ENCODE assay signal across 24 cellular contexts in genomic region chr7:96310106-96310505, GRCh38. TPM values are rescaled to one million over a fixed set of nuclear protein-coding genes. Genes with fewer than 3 reads are reported as not detected.
DNase-seq lines count a peak whose midpoint lies in the region; ATAC-seq, FAIRE-seq and TF ChIP-seq lines count a peak whose summit lies in the region.
"Had no signal": no experiment of that assay in that cellular context is flagged by ENCODE, and none has a peak within 500 bp of the region (broad histone marks: within the 10 kb centered on the region; RNA-seq: fewer than 3 reads in every experiment).

No MANE protein-coding gene starts in this region.

- H3K9me3 ChIP-seq in GM12878 (replicated peaks; ENCODE audit: control insufficient read depth, insufficient read depth, low read length) (no peaks in the 10 kb centered on the region), right cardiac atrium (ENCODE audit: control insufficient read depth, low read length) (no peaks in the 10 kb centered on the region), prostate gland (no peaks in the 10 kb centered on the region)
- H3K9me3 ChIP-seq: BLaER1 treated with 17β-estradiol and CSF1 and Interleukin-3, amounts not matched to agents 10 nM and 100 nM; pancreas had no signal

- RAD21 ChIA-PET in GM12878 (lab: Charles Lee; ENCODE audit: unreplicated experiment): no interaction called here

- TF ChIP-seq POLR2A in GM12878 (IDR thresholded peaks at IDR 0.05; ENCODE audit: low read depth, low read length) (no peak), prostate gland (IDR thresholded peaks at IDR 0.05) (no peak)

- WGBS in GM12878 (ENCODE audit: insufficient coverage, insufficient replicate concordance, low lambda C conversion rate, missing lambda C conversion rate): 100% methylated on average over 3 of the region's 3 CpGs
- 32% methylated on average over 3 of the region's 3 CpGs for WGBS in right cardiac atrium
- 49% methylated on average over 3 of the region's 3 CpGs for WGBS in prostate gland

- peaks cover 4% of the 10 kb centered on the region for H3K79me2 ChIP-seq in GM12878 (ENCODE audit: control insufficient read depth, insufficient read depth, low read length)

- DNase-seq in AG20443 (ENCODE audit: low spot score) (peak; percentile 27), GM12878 (ENCODE audit: low read depth, low spot score) (no peak), fibroblast of peridontal ligament (ENCODE audit: extremely low read depth) (peak; percentile 90), right cardiac atrium (no peak), SK-N-DZ (ENCODE audit: low spot score) (no peak), SKM-1 (lab: John Stamatoyannopoulos, UW; ENCODE audit: unreplicated experiment) (no peak), prostate gland (ENCODE audit: low spot score) (no peak)
- DNase-seq: activated CD4-positive, alpha-beta T cell treated with anti-CD3 and anti-CD28 coated beads for 36 hours; activated T-cell treated with anti-CD3 and anti-CD28 coated beads for 4 hours; COR-L47; DMS79; kidney; NCI-H1417; NCI-H2081 treated with DMSO at 0.1 percent for 48 hours; NCI-H446; pancreas; RPMI8226; stimulated activated naive CD4-positive, alpha-beta T cell had no signal

- POLR2A ChIA-PET in GM12878 (lab: Charles Lee): no interaction called here

- no peak for TF ChIP-seq RAD21 in GM12878 (IDR thresholded peaks at IDR 0.05; ENCODE audit: insufficient read depth, low read depth, low read length)

- no peak for FAIRE-seq in GM12878 (lab: Jason Lieb, UNC)
- FAIRE-seq: GM18507, kidney, pancreas had no signal

- no peak overlapping the region for H3K9ac ChIP-seq in GM12878 (ENCODE audit: control insufficient read depth, insufficient read depth, low read length)
- H3K9ac ChIP-seq: BLaER1 treated with 17β-estradiol and CSF1 and Interleukin-3, amounts not matched to agents 10 nM and 100 nM; KMS-11 had no signal

- H3K27me3 ChIP-seq in GM12878 (replicated peaks in 1 of 2; ENCODE audit: control insufficient read depth in 2 of 2, insufficient read depth in 2 of 2, low read length in 1 of 2) (no peaks in the 10 kb centered on the region), right cardiac atrium (ENCODE audit: control insufficient read depth, insufficient read depth) (no peaks in the 10 kb centered on the region), prostate gland (replicated peaks; ENCODE audit: insufficient read depth) (no peaks in the 10 kb centered on the region)
- H3K27me3 ChIP-seq: BLaER1 treated with 17β-estradiol and CSF1 and Interleukin-3, amounts not matched to agents 10 nM and 100 nM; pancreas had no signal

- H3K27ac ChIP-seq in GM12878 (ENCODE audit: control insufficient read depth, insufficient read depth) (no peak overlapping the region), right cardiac atrium (ENCODE audit: low read length) (no peak overlapping the region), prostate gland (no peak overlapping the region)
- H3K27ac ChIP-seq: BLaER1 treated with 17β-estradiol and CSF1 and Interleukin-3, amounts not matched to agents 10 nM and 100 nM; epithelial cell of prostate; KMS-11; pancreas had no signal

- no peak for ATAC-seq in GM12878
- ATAC-seq in right cardiac atrium: peak; percentile 49
- ATAC-seq in GM21529 (IDR thresholded peaks at IDR 0.05; ENCODE audit: unreplicated experiment): no peak
- ATAC-seq: activated CD4-positive, alpha-beta T cell treated with anti-CD3 and anti-CD28 coated beads for 36 hours; activated naive CD4-positive, alpha-beta T cell treated with anti-CD3 and anti-CD28 coated beads, Interleukin-2, amount 50 U/mL, for 72 hours had no signal

- TSS peak; percentile 2 for BruUV-seq in GM12878 (replicated peaks; lab: Mats Ljungman, UMichigan)

- SMC1A ChIA-PET in GM12878 (lab: Charles Lee; ENCODE audit: uncharacterized antibody, unreplicated experiment): interaction anchor here (1.6 kb wide), 1 partner anchor 141 kb away, joined by 3 read pairs; no protein-coding TSS in a partner anchor

- CTCF ChIA-PET in GM12878 (lab: Yijun Ruan, JAX): no interaction called here

- in situ Hi-C loops in GM12878 (cut with MboI): no loop called here

- no peak for TF ChIP-seq EP300 in GM12878 (IDR thresholded peaks at IDR 0.05; ENCODE audit: borderline replicate concordance in 1 of 2, control insufficient read depth in 1 of 2, low read depth in 2 of 2, low read length in 2 of 2)

- H3K4me3 ChIP-seq in GM12878 (no peak overlapping the region), right cardiac atrium (ENCODE audit: low read length) (no peak overlapping the region), prostate gland (no peak overlapping the region)
- H3K4me3 ChIP-seq: BLaER1 treated with 17β-estradiol and CSF1 and Interleukin-3, amounts not matched to agents 10 nM and 100 nM; pancreas had no signal

- no peaks in the 10 kb centered on the region for H4K20me1 ChIP-seq in GM12878 (ENCODE audit: control insufficient read depth, insufficient read depth)

- no peak overlapping the region for H3K4me2 ChIP-seq in GM12878 (ENCODE audit: control insufficient read depth, insufficient read depth)
- H3K4me2 ChIP-seq: BLaER1 treated with 17β-estradiol and CSF1 and Interleukin-3, amounts not matched to agents 10 nM and 100 nM; KMS-11 had no signal

- H3K4me1 ChIP-seq in GM12878 (ENCODE audit: control insufficient read depth, insufficient read depth, low read length) (peaks cover 4% of the 10 kb centered on the region), right cardiac atrium (ENCODE audit: control insufficient read depth, insufficient read depth, low read length) (peaks cover 13% of the 10 kb centered on the region), prostate gland (replicated peaks) (peaks cover 3% of the 10 kb centered on the region)

- intact Hi-C loops in GM12878 (cut with micrococcal nuclease; ENCODE audit: unreplicated experiment): no loop called here
- intact Hi-C loops in right cardiac atrium (cut with DNase I): no loop called here
- intact Hi-C loops in prostate gland (cut with DNase I): loop anchor here (10.0 kb wide), 1 partner anchor 115 kb away; no protein-coding TSS in a partner anchor

- H3K36me3 ChIP-seq in GM12878 (ENCODE audit: control insufficient read depth in 2 of 2, insufficient read depth in 2 of 2, low read length in 1 of 2) (peaks cover 0 to 6% of the 10 kb centered on the region in 2 experiments; a peak in 2 of 4 replicates), prostate gland (no peaks in the 10 kb centered on the region)
- H3K36me3 ChIP-seq: pancreas had no signal

- no peak for TF ChIP-seq CTCF in GM12878 (IDR thresholded peaks at IDR 0.05 in 2 of 3, conservative IDR thresholded peaks at IDR 0.05 in 1 of 3; ENCODE audit: control insufficient read depth in 2 of 3, extremely low read depth in 1 of 3, insufficient read depth in 1 of 3, low read depth in 3 of 3, low read length in 3 of 3)
- TF ChIP-seq CTCF in prostate gland (IDR thresholded peaks at IDR 0.05): no peak

- no peak overlapping the region for H2AFZ ChIP-seq in GM12878 (ENCODE audit: control insufficient read depth, low read depth, low read length)

TF ChIP-seq in GM12878, 131 proteins besides CTCF, POLR2A, EP300 and RAD21 (continues in another document):
- TF ChIP-seq BCL11A (IDR thresholded peaks at IDR 0.05; ENCODE audit: low read depth, low read length) (no peak), HSF1 (IDR thresholded peaks at IDR 0.05; ENCODE audit: low read depth, low read length) (no peak), ZBED1 (IDR thresholded peaks at IDR 0.05; ENCODE audit: borderline replicate concordance) (no peak), NR2F1 (conservative IDR thresholded peaks at IDR 0.05) (no peak), IKZF2 (IDR thresholded peaks at IDR 0.05) (no peak)
- TF ChIP-seq, protein P1, sequence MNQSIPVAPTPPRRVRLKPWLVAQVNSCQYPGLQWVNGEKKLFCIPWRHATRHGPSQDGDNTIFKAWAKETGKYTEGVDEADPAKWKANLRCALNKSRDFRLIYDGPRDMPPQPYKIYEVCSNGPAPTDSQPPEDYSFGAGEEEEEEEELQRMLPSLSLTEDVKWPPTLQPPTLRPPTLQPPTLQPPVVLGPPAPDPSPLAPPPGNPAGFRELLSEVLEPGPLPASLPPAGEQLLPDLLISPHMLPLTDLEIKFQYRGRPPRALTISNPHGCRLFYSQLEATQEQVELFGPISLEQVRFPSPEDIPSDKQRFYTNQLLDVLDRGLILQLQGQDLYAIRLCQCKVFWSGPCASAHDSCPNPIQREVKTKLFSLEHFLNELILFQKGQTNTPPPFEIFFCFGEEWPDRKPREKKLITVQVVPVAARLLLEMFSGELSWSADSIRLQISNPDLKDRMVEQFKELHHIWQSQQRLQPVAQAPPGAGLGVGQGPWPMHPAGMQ (IDR thresholded peaks at IDR 0.05; ENCODE audit: borderline replicate concordance): no peak

RNA-seq across cellular contexts. Expression of gene SLC25A13, which starts 11.8 kb away (rescaled TPM):
- total RNA-seq in GM12878 (2013; cell fraction: nucleolus; rRNA removed): 80.1 and 81.8 TPM in 2 replicates
- 18.6 and 19.1 TPM in 2 replicates for total RNA-seq in GM12878 (2014; rRNA removed)
- 21.2 and 23.0 TPM in 2 replicates for total RNA-seq in GM12878 (2014; rRNA removed; fragmentation: Illumina TruSeq; extraction: Trizol)
- total RNA-seq in GM12878 (2021): 22.2 and 24.0 TPM in 2 replicates
- polyA plus RNA-seq in GM12878 (2011; ENCODE audit: low read depth): 9.3 TPM
- polyA plus RNA-seq in GM12878 (2011; rRNA removed): 24.3 and 30.1 TPM in 2 replicates
- 12.0 and 12.7 TPM in 2 replicates for polyA plus RNA-seq in GM12878 (2011; cell fraction: cytosol; rRNA removed)
- 24.2 and 24.4 TPM in 2 replicates for polyA plus RNA-seq in GM12878 (2011; cell fraction: nucleus; rRNA removed)
- 9.6 and 9.9 TPM in 2 replicates for polyA plus RNA-seq in GM12878 (2012)
- polyA plus RNA-seq in GM12878 (2014; fragmentation: Illumina TruSeq; extraction: Trizol): 18.0 and 24.9 TPM in 2 replicates
- polyA plus RNA-seq in GM12878 (2014; fragmentation: Nextera tagmentation; extraction: Ambion mirVana): 1 to 10 TPM; 7.0 to 7.4 TPM
- polyA plus RNA-seq in GM12878 (2014; rRNA removed): 15.6 and 16.3 TPM in 2 replicates
- 10 to 100 TPM; 17.2 to 24.7 TPM for polyA plus RNA-seq in GM12878 (2016; fragmentation: Nextera tagmentation; extraction: Ambion mirVana)
- 18.2 and 20.3 TPM in 2 replicates for polyA minus RNA-seq in GM12878 (2011; rRNA and poly(A)+ RNA removed)
- polyA minus RNA-seq in GM12878 (2011; cell fraction: cytosol; rRNA and poly(A)+ RNA removed): 7.3 and 13.5 TPM in 2 replicates
- polyA minus RNA-seq in GM12878 (2011; cell fraction: nucleus; rRNA and poly(A)+ RNA removed): 15.5 and 28.2 TPM in 2 replicates
- 10 to 100 TPM; 10.8 to 23.3 (median 13.2) TPM for total RNA-seq in right cardiac atrium
- 4.5 TPM for polyA plus RNA-seq in right cardiac atrium
- 101 and 109 TPM in 2 replicates for polyA plus RNA-seq in SK-N-DZ (2014; cell fraction: cytosol; rRNA removed)
- 68.9 and 75.0 TPM in 2 replicates for polyA plus RNA-seq in SK-N-DZ (2014; cell fraction: nucleus; rRNA removed)
- 10 to 100 TPM; 14.4 to 41.6 TPM for total RNA-seq in prostate gland

Comparison
In these comparisons a context has a peak if more than half of its experiments do, and no peak if none do; other contexts are left out.
1. DNase-seq: peak in AG20443 (single experiment) and fibroblast of peridontal ligament (single experiment); none in GM12878 (single experiment), right cardiac atrium (0 of 3), SK-N-DZ (single experiment), SKM-1 (single experiment) and prostate gland (single experiment).
2. ATAC-seq: peak in right cardiac atrium (2 of 2); none in GM12878 (single experiment) and GM21529 (single experiment).